In the genomic region with DNA sequence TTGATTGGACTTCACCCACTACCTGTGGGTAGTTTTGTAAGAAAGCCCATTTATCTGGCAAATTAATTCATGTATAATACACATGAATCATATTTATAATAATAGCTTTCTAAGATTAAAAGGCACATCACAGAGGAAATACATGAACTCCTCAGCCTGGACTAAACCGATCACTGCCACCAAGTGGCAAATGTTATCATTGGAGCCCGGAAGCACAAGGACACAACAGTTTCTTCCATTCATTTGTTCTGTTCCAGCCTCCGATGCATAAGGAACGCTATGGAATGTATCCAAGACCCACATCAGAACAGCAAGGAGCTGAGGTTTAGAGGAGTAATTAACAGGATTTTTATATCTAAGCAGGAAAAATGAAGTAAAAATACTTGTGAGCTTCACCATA, we compare ENCODE assay signal across 8 cellular contexts. TPM values are rescaled to one million over a fixed set of nuclear protein-coding genes. Genes with fewer than 3 reads are reported as not detected.
DNase-seq lines count a peak whose midpoint lies in the region; ATAC-seq, FAIRE-seq and TF ChIP-seq lines count a peak whose summit lies in the region.

No MANE protein-coding gene starts in this region.

- H3K36me3 Mint-ChIP-seq in activated CD4-positive, alpha-beta T cell treated with anti-CD3 and anti-CD28 coated beads, Interleukin-2, amount 10 ng/mL, durations not matched to agents 24 days and 14 days (ENCODE audit: low read depth), result no peaks in the 10 kb centered on the region

- H3K4ac ChIP-seq in mesenchymal stem cell (ENCODE audit: low read depth in 1 of 2, low read length in 2 of 2), result no peak overlapping the region

- no peaks in the 10 kb centered on the region for H3K9me3 ChIP-seq in MG63
- no peaks in the 10 kb centered on the region for H3K9me3 ChIP-seq in mesenchymal stem cell (ENCODE audit: control insufficient read depth, low read length)

- H3K23ac ChIP-seq in mesenchymal stem cell (ENCODE audit: low read length in 2 of 2), result no peak overlapping the region

- no peak overlapping the region for H3K4me3 Mint-ChIP-seq in activated CD4-positive, alpha-beta T cell treated with anti-CD3 and anti-CD28 coated beads, Interleukin-2, amount 10 ng/mL, durations not matched to agents 24 days and 14 days

- H3K4me3 ChIP-seq in MG63 (no peak overlapping the region), cardiac fibroblast (replicated peaks in 1 of 2; ENCODE audit: low read depth in 2 of 2, low read length in 2 of 2) (no peak overlapping the region), mesenchymal stem cell (ENCODE audit: insufficient read depth in 1 of 2, low read depth in 1 of 2, low read length in 2 of 2) (no peak overlapping the region)

- H4K8ac ChIP-seq in mesenchymal stem cell (ENCODE audit: low read length), result no peak overlapping the region

- peak; percentile 43 for TF ChIP-seq CTCF in cardiac fibroblast (IDR thresholded peaks at IDR 0.05; ENCODE audit: low read depth, low read length)

- H3K4me2 ChIP-seq in mesenchymal stem cell (ENCODE audit: low read length, poor library complexity, severe bottlenecking), result no peak overlapping the region

- intact Hi-C loops in activated CD4-positive, alpha-beta T cell treated with anti-CD3 and anti-CD28 coated beads, Interleukin-2, amount 10 ng/mL, durations not matched to agents 24 days and 14 days (cut with micrococcal nuclease), result loop anchor here (1.0 kb wide), 1 partner anchor 216 kb away; no protein-coding TSS in a partner anchor

- H2AK5ac ChIP-seq in mesenchymal stem cell (ENCODE audit: low read length, severe bottlenecking), result no peak overlapping the region

- no peaks in the 10 kb centered on the region for H3K4me1 ChIP-seq in mesenchymal stem cell (ENCODE audit: control insufficient read depth, insufficient read depth, low read depth, low read length)

- 37% methylated on average over 4 of the region's 4 CpGs for WGBS in mesenchymal stem cell

- peaks cover 5% of the 10 kb centered on the region for H3K27me3 Mint-ChIP-seq in activated CD4-positive, alpha-beta T cell treated with anti-CD3 and anti-CD28 coated beads, Interleukin-2, amount 10 ng/mL, durations not matched to agents 24 days and 14 days

- H3K79me1 ChIP-seq in mesenchymal stem cell (replicated peaks; ENCODE audit: low read length, poor library complexity, severe bottlenecking), result no peaks in the 10 kb centered on the region

- H4K91ac ChIP-seq in mesenchymal stem cell (ENCODE audit: low read length), result no peak overlapping the region

- FAIRE-seq in GM12892 (lab: Jason Lieb, UNC), result no peak

- H3K9ac ChIP-seq in mesenchymal stem cell (ENCODE audit: low read length), result peak overlapping the region; percentile 34

- no peak overlapping the region for H3K14ac ChIP-seq in mesenchymal stem cell (ENCODE audit: low read length in 2 of 2)

- no peaks in the 10 kb centered on the region for H3K36me3 ChIP-seq in MG63
- H3K36me3 ChIP-seq in mesenchymal stem cell (ENCODE audit: control insufficient read depth in 1 of 2, insufficient read depth in 2 of 2, low read depth in 1 of 2, low read length in 2 of 2), result no peaks in the 10 kb centered on the region

- no peak overlapping the region for H2BK120ac ChIP-seq in mesenchymal stem cell (ENCODE audit: low read depth, low read length)

- no peak overlapping the region for H2AFZ ChIP-seq in mesenchymal stem cell (ENCODE audit: low read depth, low read length)

- no peaks in the 10 kb centered on the region for H3K9me3 Mint-ChIP-seq in activated CD4-positive, alpha-beta T cell treated with anti-CD3 and anti-CD28 coated beads, Interleukin-2, amount 10 ng/mL, durations not matched to agents 24 days and 14 days

- no peaks in the 10 kb centered on the region for H3K4me1 Mint-ChIP-seq in activated CD4-positive, alpha-beta T cell treated with anti-CD3 and anti-CD28 coated beads, Interleukin-2, amount 10 ng/mL, durations not matched to agents 24 days and 14 days

- no peak overlapping the region for H2BK5ac ChIP-seq in mesenchymal stem cell (ENCODE audit: low read depth, low read length, poor library complexity, severe bottlenecking)

- H3K27me3 ChIP-seq in MG63 (no peaks in the 10 kb centered on the region), mesenchymal stem cell (ENCODE audit: control insufficient read depth in 1 of 2, insufficient read depth in 1 of 2, low read length in 2 of 2) (no peaks in the 10 kb centered on the region)

- no peak overlapping the region for H2BK15ac ChIP-seq in mesenchymal stem cell (ENCODE audit: low read depth, poor library complexity, severe bottlenecking)

- ATAC-seq in GM21717 (IDR thresholded peaks at IDR 0.05; ENCODE audit: unreplicated experiment), result peak; percentile 68

- no peak overlapping the region for H3K18ac ChIP-seq in mesenchymal stem cell (ENCODE audit: low read depth in 1 of 2, low read length in 2 of 2)

- H2BK12ac ChIP-seq in mesenchymal stem cell (ENCODE audit: low read length in 2 of 2), result no peak overlapping the region

- no peak for TF ChIP-seq POLR2A in GM12892 (IDR thresholded peaks at IDR 0.05; ENCODE audit: low read depth, low read length)

- H3K27ac ChIP-seq in mesenchymal stem cell (ENCODE audit: low read length, poor library complexity, severe bottlenecking), result no peak overlapping the region

- peak; percentile 62 for DNase-seq in activated CD4-positive, alpha-beta T cell treated with anti-CD3 and anti-CD28 coated beads, Interleukin-2, amount 10 ng/mL, durations not matched to agents 24 days and 14 days
- DNase-seq in activated CD4-positive, alpha-beta T cell treated with anti-CD3 and anti-CD28 coated beads, Interleukin-2, amount 50 U/mL, for 1 hour, result no peak
- DNase-seq in MG63 (peak; percentile 26), cardiac fibroblast (ENCODE audit: low read depth in 2 of 2) (peak; percentile 51 to 55), mesenchymal stem cell (peak; percentile 41), GM12892 (ENCODE audit: insufficient read length) (no peak)
- no peak for DNase-seq in activated CD4-positive, CD25-positive, alpha-beta regulatory T cell treated with anti-CD3 and anti-CD28 coated beads, Interleukin-2, amount 50 U/mL, for 72 hours

- H3K27ac Mint-ChIP-seq in activated CD4-positive, alpha-beta T cell treated with anti-CD3 and anti-CD28 coated beads, Interleukin-2, amount 10 ng/mL, durations not matched to agents 24 days and 14 days, result no peak overlapping the region

RNA-seq across cellular contexts. Expression of gene IPCEF1, which starts 13.9 kb away (rescaled TPM):
- total RNA-seq in activated CD4-positive, alpha-beta T cell treated with anti-CD3 and anti-CD28 coated beads, Interleukin-2, amount 10 ng/mL, durations not matched to agents 24 days and 14 days, result 0.97 and 1.5 TPM in 2 replicates
- not detected in 2 replicates for total RNA-seq in MG63 (2014; rRNA removed; shearing (Covaris generic); ENCODE audit: low replicate concordance)
- polyA plus RNA-seq in mesenchymal stem cell (2013, experiment 1 of 2), result 0.04 TPM
- polyA plus RNA-seq in mesenchymal stem cell (2013, experiment 2 of 2), result 0.07 TPM
- 0.85 TPM for polyA plus RNA-seq in GM12892 (2012; ENCODE audit: missing spikeins)

Comparison
In these comparisons a context has a peak if more than half of its experiments do, and no peak if none do; other contexts are left out.
1. DNase-seq: peak in activated CD4-positive, alpha-beta T cell treated with anti-CD3 and anti-CD28 coated beads, Interleukin-2, amount 10 ng/mL, durations not matched to agents 24 days and 14 days (single experiment), MG63 (single experiment), cardiac fibroblast (2 of 2) and mesenchymal stem cell (single experiment); none in activated CD4-positive, alpha-beta T cell treated with anti-CD3 and anti-CD28 coated beads, Interleukin-2, amount 50 U/mL, for 1 hour (single experiment), GM12892 (single experiment) and activated CD4-positive, CD25-positive, alpha-beta regulatory T cell treated with anti-CD3 and anti-CD28 coated beads, Interleukin-2, amount 50 U/mL, for 72 hours (single experiment).